8 cellular contexts compared by ENCODE assay signal in the genomic region with DNA sequence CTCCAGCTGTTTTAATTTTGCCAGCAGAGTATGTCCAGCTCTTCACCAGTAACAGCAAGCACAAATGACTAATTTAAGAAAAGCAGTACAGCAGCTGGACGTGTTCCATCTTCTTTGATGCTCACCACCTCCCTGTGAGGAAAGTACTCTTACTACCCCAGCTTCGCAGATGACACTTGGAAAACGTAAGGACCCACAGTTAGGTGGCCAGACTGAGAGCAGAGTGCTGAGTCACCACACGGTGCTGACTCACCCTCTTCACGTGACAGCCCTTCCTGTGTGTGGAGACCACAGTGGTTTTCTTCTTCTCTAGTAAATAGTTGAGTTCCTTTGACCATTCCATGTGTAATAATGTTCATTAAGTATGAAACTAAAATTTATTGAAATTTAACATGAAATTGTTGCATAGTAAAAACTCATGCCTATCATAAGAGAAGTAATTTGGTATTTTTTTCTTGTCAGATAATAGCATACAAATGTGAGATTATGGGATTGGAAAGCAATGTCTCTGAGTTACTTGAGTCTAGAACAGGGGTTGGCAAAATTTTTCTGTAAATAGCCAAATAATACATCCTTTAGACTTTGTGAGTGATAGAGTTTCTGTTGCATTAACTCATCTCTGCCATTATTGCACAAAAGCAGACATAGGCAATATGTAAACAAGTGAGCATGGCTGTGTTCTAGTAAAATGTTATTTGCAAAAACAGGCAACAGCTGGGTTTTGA.
DNase-seq lines count a peak whose midpoint lies in the region; ATAC-seq, FAIRE-seq and TF ChIP-seq lines count a peak whose summit lies in the region.

No MANE protein-coding gene starts in this region.

- H3K27ac ChIP-seq in HEK293 (ENCODE audit: extremely low read depth, low read depth, low read length) (no peak overlapping the region), body of pancreas (peak overlapping the region in 3 of 4 donors; percentile 12 to 56 (median 16))

- no peaks in the 10 kb centered on the region for H3K9me3 Mint-ChIP-seq in immature natural killer cell

- DNase-seq in GM12891 (ENCODE audit: insufficient read length, low spot score) (peak; percentile 43), MG63 (peak; percentile 91), T-helper 9 cell (peak; percentile 18), body of pancreas (peak; percentile 68 to 85 (median 80)), immature natural killer cell (peak; percentile 64 to 74 (median 71)), NCI-H526 (lab: John Stamatoyannopoulos, UW) (no peak)
- DNase-seq in stimulated activated CD4-positive, alpha-beta T cell treated with anti-CD3 and anti-CD28 coated beads, Interleukin-12 subunit alpha, Interleukin-12 subunit beta, amount 100 ng/mL, for 48 hours (ENCODE audit: low read depth in 2 of 3, low spot score in 1 of 3), result peak; percentile 46 to 51 (median 50)

- peak; percentile 44; the same call in 1 of the 2 replicates for TF ChIP-seq POLR2A in GM12891 (IDR thresholded peaks at IDR 0.05; ENCODE audit: low read depth, low read length)
- no peak for TF ChIP-seq POLR2A in body of pancreas (IDR thresholded peaks at IDR 0.05)

- peak overlapping the region; percentile 34 to 60 (median 59) for H3K4me3 Mint-ChIP-seq in immature natural killer cell

- peaks cover 0 to 4% (median 0%) of the 10 kb centered on the region in 3 donors for H3K36me3 Mint-ChIP-seq in immature natural killer cell

- CTCF ChIA-PET in HEK293 (lab: Yijun Ruan, JAX), result no interaction called here

- H3K9me3 ChIP-seq in HEK293 (ENCODE audit: control insufficient read depth, insufficient read depth, low read depth, low read length) (no peaks in the 10 kb centered on the region), MG63 (no peaks in the 10 kb centered on the region), body of pancreas (no peaks in the 10 kb centered on the region)

- H3K27me3 ChIP-seq in MG63, result no peaks in the 10 kb centered on the region
- H3K27me3 ChIP-seq in body of pancreas, result no peaks in the 10 kb centered on the region

- peak; percentile 94 for ATAC-seq in body of pancreas

- no peak overlapping the region for H3K4me3 ChIP-seq in HEK293 (ENCODE audit: low read depth, low read length)
- H3K4me3 ChIP-seq in MG63, result no peak overlapping the region
- H3K4me3 ChIP-seq in body of pancreas, result no peak overlapping the region

- 22 to 23% methylated on average over 5 of the region's 5 CpGs for WGBS in body of pancreas, 2 donors

- H3K27me3 Mint-ChIP-seq in immature natural killer cell (ENCODE audit: low read depth in 3 of 3), result no peaks in the 10 kb centered on the region

- TF ChIP-seq CTCF in HEK293 (tag by site-specific recombination; IDR thresholded peaks at IDR 0.05) (no peak), body of pancreas (IDR thresholded peaks at IDR 0.05) (no peak)

- H3K4me1 ChIP-seq in HEK293 (ENCODE audit: control insufficient read depth, insufficient read depth, low read length), result peaks cover 9% of the 10 kb centered on the region
- peaks cover 19% of the 10 kb centered on the region for H3K4me1 ChIP-seq in body of pancreas

- peaks cover 34 to 46% of the 10 kb centered on the region in 2 donors for H3K4me1 Mint-ChIP-seq in immature natural killer cell

- intact Hi-C loops in body of pancreas (cut with DNase I), result no loop called here

- H3K36me3 ChIP-seq in HEK293 (ENCODE audit: control insufficient read depth in 2 of 2, insufficient read depth in 1 of 2, low read length in 2 of 2) (no peaks in the 10 kb centered on the region), MG63 (no peaks in the 10 kb centered on the region), body of pancreas (replicated peaks in 1 of 2; ENCODE audit: insufficient read depth in 1 of 2, low read depth in 2 of 2) (no peaks in the 10 kb centered on the region)

- H3K27ac Mint-ChIP-seq in immature natural killer cell, result peak overlapping the region; percentile 42 to 80 (median 67)

- POLR2A ChIA-PET in HEK293 (lab: Yijun Ruan, JAX), result no interaction called here

- FAIRE-seq in GM12891 (lab: Jason Lieb, UNC), result peak; percentile 96

TF ChIP-seq in GM12891, 5 proteins besides CTCF, POLR2A, EP300 and RAD21:
- TF ChIP-seq TAF1 (IDR thresholded peaks at IDR 0.05; ENCODE audit: low read depth, low read length) (peak; percentile 59; the same call in 1 of the 2 replicates), SPI1 (IDR thresholded peaks at IDR 0.05; ENCODE audit: low read depth, low read length) (no peak), PAX5 (IDR thresholded peaks at IDR 0.05; ENCODE audit: insufficient read depth, low read length, severe bottlenecking) (no peak), POU2F2 (IDR thresholded peaks at IDR 0.05; ENCODE audit: low read depth, low read length) (0 out of 2 replicates have a peak, but pooled peaks have one; percentile 34), POLR2AphosphoS5 (IDR thresholded peaks at IDR 0.05; ENCODE audit: low read depth, low read length) (peak; percentile 54; the same call in 1 of the 2 replicates)

TF ChIP-seq in HEK293, 187 proteins besides CTCF, POLR2A, EP300 and RAD21 (continues in another document):
- TF ChIP-seq HOXA7 (CRISPR knock-in tag; IDR thresholded peaks at IDR 0.05; ENCODE audit: borderline replicate concordance), result no peak
- TF ChIP-seq ZIC2 (tag by site-specific recombination; IDR thresholded peaks at IDR 0.05), result peak; percentile 42
- TF ChIP-seq ZBTB8A (tag by site-specific recombination; IDR thresholded peaks at IDR 0.05), result 0 out of 2 replicates have a peak, but pooled peaks have one; percentile 18
- TF ChIP-seq ZEB2 (tag by site-specific recombination; IDR thresholded peaks at IDR 0.05), result 0 out of 2 replicates have a peak, but pooled peaks have one; percentile 22
- TF ChIP-seq ZNF335 (tag by site-specific recombination; conservative IDR thresholded peaks at IDR 0.05), result peak; percentile 85
- TF ChIP-seq, protein P1, sequence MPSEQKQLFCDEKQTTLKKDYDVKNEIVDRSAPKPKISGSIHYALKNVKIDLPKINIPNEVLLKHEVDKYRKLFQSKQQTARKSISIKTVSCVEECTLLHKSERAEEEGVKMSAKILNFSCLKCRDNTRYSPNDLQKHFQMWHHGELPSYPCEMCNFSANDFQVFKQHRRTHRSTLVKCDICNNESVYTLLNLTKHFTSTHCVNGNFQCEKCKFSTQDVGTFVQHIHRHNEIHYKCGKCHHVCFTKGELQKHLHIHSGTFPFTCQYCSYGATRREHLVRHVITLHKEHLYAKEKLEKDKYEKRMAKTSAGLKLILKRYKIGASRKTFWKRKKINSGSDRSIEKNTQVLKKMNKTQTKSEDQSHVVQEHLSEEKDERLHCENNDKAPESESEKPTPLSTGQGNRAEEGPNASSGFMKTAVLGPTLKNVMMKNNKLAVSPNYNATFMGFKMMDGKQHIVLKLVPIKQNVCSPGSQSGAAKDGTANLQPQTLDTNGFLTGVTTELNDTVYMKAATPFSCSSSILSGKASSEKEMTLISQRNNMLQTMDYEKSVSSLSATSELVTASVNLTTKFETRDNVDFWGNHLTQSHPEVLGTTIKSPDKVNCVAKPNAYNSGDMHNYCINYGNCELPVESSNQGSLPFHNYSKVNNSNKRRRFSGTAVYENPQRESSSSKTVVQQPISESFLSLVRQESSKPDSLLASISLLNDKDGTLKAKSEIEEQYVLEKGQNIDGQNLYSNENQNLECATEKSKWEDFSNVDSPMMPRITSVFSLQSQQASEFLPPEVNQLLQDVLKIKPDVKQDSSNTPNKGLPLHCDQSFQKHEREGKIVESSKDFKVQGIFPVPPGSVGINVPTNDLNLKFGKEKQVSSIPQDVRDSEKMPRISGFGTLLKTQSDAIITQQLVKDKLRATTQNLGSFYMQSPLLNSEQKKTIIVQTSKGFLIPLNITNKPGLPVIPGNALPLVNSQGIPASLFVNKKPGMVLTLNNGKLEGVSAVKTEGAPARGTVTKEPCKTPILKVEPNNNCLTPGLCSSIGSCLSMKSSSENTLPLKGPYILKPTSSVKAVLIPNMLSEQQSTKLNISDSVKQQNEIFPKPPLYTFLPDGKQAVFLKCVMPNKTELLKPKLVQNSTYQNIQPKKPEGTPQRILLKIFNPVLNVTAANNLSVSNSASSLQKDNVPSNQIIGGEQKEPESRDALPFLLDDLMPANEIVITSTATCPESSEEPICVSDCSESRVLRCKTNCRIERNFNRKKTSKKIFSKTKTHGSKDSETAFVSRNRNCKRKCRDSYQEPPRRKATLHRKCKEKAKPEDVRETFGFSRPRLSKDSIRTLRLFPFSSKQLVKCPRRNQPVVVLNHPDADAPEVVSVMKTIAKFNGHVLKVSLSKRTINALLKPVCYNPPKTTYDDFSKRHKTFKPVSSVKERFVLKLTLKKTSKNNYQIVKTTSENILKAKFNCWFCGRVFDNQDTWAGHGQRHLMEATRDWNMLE (tag by site-specific recombination; conservative IDR thresholded peaks at IDR 0.05; ENCODE audit: low read depth), result 0 out of 2 replicates have a peak, but pooled peaks have one; percentile 32
- TF ChIP-seq SP7 (tag by site-specific recombination; IDR thresholded peaks at IDR 0.05), result peak; percentile 59; the same call in 1 of the 2 replicates
- 0 out of 2 replicates have a peak, but pooled peaks have one; percentile 48 for TF ChIP-seq ZNF24 (tag by site-specific recombination; IDR thresholded peaks at IDR 0.05)
- no peak; the same call in 1 of the 2 replicates for TF ChIP-seq SP3 (tag by site-specific recombination; IDR thresholded peaks at IDR 0.05)
- TF ChIP-seq ZNF600 (tag by site-specific recombination; IDR thresholded peaks at IDR 0.05), result peak; percentile 73
- TF ChIP-seq ZNF394 (tag by site-specific recombination; IDR thresholded peaks at IDR 0.05; ENCODE audit: borderline replicate concordance), result peak; percentile 38; the same call in 1 of the 2 replicates
- TF ChIP-seq, protein P2, sequence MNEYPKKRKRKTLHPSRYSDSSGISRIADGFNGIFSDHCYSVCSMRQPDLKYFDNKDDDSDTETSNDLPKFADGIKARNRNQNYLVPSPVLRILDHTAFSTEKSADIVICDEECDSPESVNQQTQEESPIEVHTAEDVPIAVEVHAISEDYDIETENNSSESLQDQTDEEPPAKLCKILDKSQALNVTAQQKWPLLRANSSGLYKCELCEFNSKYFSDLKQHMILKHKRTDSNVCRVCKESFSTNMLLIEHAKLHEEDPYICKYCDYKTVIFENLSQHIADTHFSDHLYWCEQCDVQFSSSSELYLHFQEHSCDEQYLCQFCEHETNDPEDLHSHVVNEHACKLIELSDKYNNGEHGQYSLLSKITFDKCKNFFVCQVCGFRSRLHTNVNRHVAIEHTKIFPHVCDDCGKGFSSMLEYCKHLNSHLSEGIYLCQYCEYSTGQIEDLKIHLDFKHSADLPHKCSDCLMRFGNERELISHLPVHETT (tag by site-specific recombination; IDR thresholded peaks at IDR 0.05), result 0 out of 2 replicates have a peak, but pooled peaks have one; percentile 28
- TF ChIP-seq PRDM1 (tag by site-specific recombination; IDR thresholded peaks at IDR 0.05), result peak; percentile 80
- peak; percentile 68 for TF ChIP-seq ZNF629 (tag by site-specific recombination; IDR thresholded peaks at IDR 0.05)
- no peak for TF ChIP-seq ZNF2 (tag by site-specific recombination; IDR thresholded peaks at IDR 0.05)

Comparison
In these comparisons a context has a peak if more than half of its experiments do, and no peak if none do; other contexts are left out.
1. DNase-seq: peak in GM12891 (single experiment), MG63 (single experiment), T-helper 9 cell (single experiment), body of pancreas (4 of 4), immature natural killer cell (3 of 3) and stimulated activated CD4-positive, alpha-beta T cell treated with anti-CD3 and anti-CD28 coated beads, Interleukin-12 subunit alpha, Interleukin-12 subunit beta, amount 100 ng/mL, for 48 hours (3 of 3); none in NCI-H526 (0 of 2).